Comparison of ENCODE assay signal across 4 cellular contexts in genomic region chr12:40047002-40047401, GRCh38. TPM values are rescaled to one million over a fixed set of nuclear protein-coding genes. Genes with fewer than 3 reads are reported as not detected.
DNase-seq lines count a peak whose midpoint lies in the region; ATAC-seq and TF ChIP-seq lines count a peak whose summit lies in the region.
"Not testable (repeated sequence)": the region's sequence is repeated elsewhere in the genome, so short reads cannot be mapped to it uniquely, and the experiment has no call there.

No MANE protein-coding gene starts in this region.

- POLR2A ChIA-PET in HEK293 (lab: Yijun Ruan, JAX): not testable (repeated sequence)

- not testable (repeated sequence) for H3K36me3 ChIP-seq in HEK293 (ENCODE audit: control insufficient read depth in 2 of 2, insufficient read depth in 1 of 2, low read length in 2 of 2); mucosa of descending colon (ENCODE audit: low read depth)

- ATAC-seq in left colon (peak; percentile 67), mucosa of descending colon (peak; percentile 54)

- not testable (repeated sequence) for H3K4me3 ChIP-seq in HEK293 (ENCODE audit: low read depth, low read length); mucosa of descending colon

- H3K27ac ChIP-seq in HEK293 (ENCODE audit: extremely low read depth, low read depth, low read length): not testable (repeated sequence)

- TF ChIP-seq CTCF in HEK293 (tag by site-specific recombination; IDR thresholded peaks at IDR 0.05); mucosa of descending colon (IDR thresholded peaks at IDR 0.05): not testable (repeated sequence)

- H3K9me3 ChIP-seq in HEK293 (ENCODE audit: control insufficient read depth, insufficient read depth, low read depth, low read length); mucosa of descending colon: not testable (repeated sequence)

- not testable (repeated sequence) for H3K4me1 ChIP-seq in HEK293 (ENCODE audit: control insufficient read depth, insufficient read depth, low read length); mucosa of descending colon (ENCODE audit: low read depth)

- DNase-seq in NCI-H460 (ENCODE audit: extremely low read depth, low read depth) (peak; percentile 64), mucosa of descending colon (peak in 2 of 3 donors; percentile 23 to 26)
- not testable (repeated sequence) for DNase-seq in left colon

- CTCF ChIA-PET in HEK293 (lab: Yijun Ruan, JAX): interaction anchor here (0.6 kb wide), 1 partner anchor 243 kb away, joined by 3 read pairs; no protein-coding TSS in a partner anchor

- intact Hi-C loops in left colon (cut with DNase I, micrococcal nuclease); mucosa of descending colon (cut with DNase I, micrococcal nuclease): not testable (repeated sequence)

TF ChIP-seq in HEK293, 187 proteins besides CTCF, POLR2A, EP300 and RAD21:
- TF ChIP-seq KLF1 (tag by site-specific recombination; IDR thresholded peaks at IDR 0.05): peak; percentile 98
TF ChIP-seq in HEK293: peak in this region for 1; not testable (repeated sequence) for 186.

RNA-seq across cellular contexts. Expression of gene SLC2A13, which starts 58.9 kb away (rescaled TPM):
- total RNA-seq in NCI-H460 (2014; rRNA removed; shearing (Covaris generic)): 44.3 and 47.9 TPM in 2 replicates
- 19.2 and 25.2 TPM in 2 replicates for polyA plus RNA-seq in NCI-H460 (2014; cell fraction: nucleus; rRNA removed)
- total RNA-seq in left colon (10 to 100 TPM; 33.2 to 39.2 TPM), mucosa of descending colon (10 to 100 TPM; 25.0 to 41.8 (median 34.1) TPM)
